ENCODE assay signal across 8 cellular contexts in the genomic region with DNA sequence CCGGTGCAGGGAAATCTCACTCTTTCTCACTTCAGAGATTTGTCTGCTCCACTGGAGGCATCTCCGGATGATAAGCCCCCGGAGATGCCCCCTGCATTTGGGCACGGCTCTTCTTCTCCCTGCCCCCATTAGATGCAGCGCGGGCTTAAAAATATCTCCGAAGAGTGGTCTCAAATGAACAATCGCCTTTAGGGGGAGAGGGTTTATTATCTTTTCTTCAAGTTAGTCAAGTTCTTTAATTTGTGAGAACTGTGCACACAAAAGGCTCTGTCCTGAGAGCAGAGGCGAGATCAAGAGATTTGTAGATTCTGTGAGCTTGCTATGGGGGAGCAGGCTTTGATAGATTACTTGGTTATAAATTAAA. TPM values are rescaled to one million over a fixed set of nuclear protein-coding genes. Genes with fewer than 3 reads are reported as not detected.
DNase-seq lines count a peak whose midpoint lies in the region; ATAC-seq, FAIRE-seq and TF ChIP-seq lines count a peak whose summit lies in the region.

No MANE protein-coding gene starts in this region.

- H3K27me3 ChIP-seq in right cardiac atrium (ENCODE audit: control insufficient read depth, insufficient read depth) (no peaks in the 10 kb centered on the region), gastrocnemius medialis (no peaks in the 10 kb centered on the region), small intestine (ENCODE audit: control insufficient read depth in 2 of 2, insufficient read depth in 2 of 2, low read length in 2 of 2) (peaks cover 12 to 15% of the 10 kb centered on the region in 2 donors)

- H3K27ac ChIP-seq in right cardiac atrium (ENCODE audit: low read length): no peak overlapping the region
- peak overlapping the region; percentile 47 to 63 (median 54) for H3K27ac ChIP-seq in gastrocnemius medialis
- no peak overlapping the region for H3K27ac ChIP-seq in small intestine (ENCODE audit: low read depth in 1 of 2, low read length in 1 of 2)

- H3K9me3 Mint-ChIP-seq in T-cell: no peaks in the 10 kb centered on the region

- WGBS in right cardiac atrium: 5% methylated on average over 9 of the region's 9 CpGs
- 10 to 12% (median 12%) methylated on average over 9 of the region's 9 CpGs for WGBS in small intestine, 3 donors

- in situ Hi-C loops in gastrocnemius medialis (cut with MboI; ENCODE audit: low sequenced_read_pairs in 4 of 4): no loop called here

- no peaks in the 10 kb centered on the region for H3K36me3 Mint-ChIP-seq in T-cell

- H3K36me3 ChIP-seq in gastrocnemius medialis (no peaks in the 10 kb centered on the region), small intestine (ENCODE audit: control insufficient read depth in 2 of 2, insufficient read depth in 2 of 2, low read length in 2 of 2) (no peaks in the 10 kb centered on the region)

- CTCF ChIA-PET in GM10248 (lab: Yijun Ruan, JAX): interaction anchor here (1.5 kb wide), 1 partner anchor 10 kb away, joined by 3 read pairs; no protein-coding TSS in a partner anchor
- CTCF ChIA-PET in T-cell (lab: Charles Lee): no interaction called here

- DNase-seq in GM10248 (ENCODE audit: extremely low spot score): peak; percentile 23
- no peak for DNase-seq in T-cell
- DNase-seq in right cardiac atrium: no peak
- DNase-seq in gastrocnemius medialis: no peak
- DNase-seq in COLO829 (ENCODE audit: low spot score): no peak
- DNase-seq in small intestine: no peak

- H3K4me1 Mint-ChIP-seq in T-cell: peaks cover 0 to 4% (median 4%) of the 10 kb centered on the region in 3 donors

- H3K4me3 Mint-ChIP-seq in T-cell: peak overlapping the region; percentile 46 to 66 (median 53)

- no peaks in the 10 kb centered on the region for H3K9me3 ChIP-seq in right cardiac atrium (ENCODE audit: control insufficient read depth, low read length)
- H3K9me3 ChIP-seq in gastrocnemius medialis: no peaks in the 10 kb centered on the region
- no peaks in the 10 kb centered on the region for H3K9me3 ChIP-seq in small intestine (ENCODE audit: control insufficient read depth, low read depth)

- intact Hi-C loops in right cardiac atrium (cut with DNase I) (no loop called here), gastrocnemius medialis (cut with DNase I; ENCODE audit: low total_unique reads) (no loop called here)

- H3K27me3 Mint-ChIP-seq in T-cell: peaks cover 26 to 30% of the 10 kb centered on the region in 2 donors

- POLR2A ChIA-PET in GM10248 (lab: Yijun Ruan, JAX): no interaction called here
- POLR2A ChIA-PET in T-cell (lab: Charles Lee): no interaction called here

- TF ChIP-seq CTCF in GM10248 (IDR thresholded peaks at IDR 0.05; ENCODE audit: control extremely low read depth, extremely low read depth, low read depth, missing control alignments) (no peak), gastrocnemius medialis (IDR thresholded peaks at IDR 0.05 in 4 of 5, conservative IDR thresholded peaks at IDR 0.05 in 1 of 5) (no peak)

- TF ChIP-seq POLR2A in gastrocnemius medialis (IDR thresholded peaks at IDR 0.05): no peak

- H3K4me1 ChIP-seq in right cardiac atrium (ENCODE audit: control insufficient read depth, insufficient read depth, low read length): no peaks in the 10 kb centered on the region
- H3K4me1 ChIP-seq in gastrocnemius medialis: peaks cover 0 to 14% of the 10 kb centered on the region in 2 donors
- H3K4me1 ChIP-seq in small intestine (ENCODE audit: control insufficient read depth in 2 of 2, insufficient read depth in 1 of 2, low read depth in 1 of 2, low read length in 1 of 2): peaks cover 0 to 5% of the 10 kb centered on the region in 2 donors

- peak overlapping the region in 1 of 2 donors; percentile 14 for H3K27ac Mint-ChIP-seq in T-cell

- ATAC-seq in T-cell (replicated peaks in 1 of 4) (no peak), right cardiac atrium (no peak), gastrocnemius medialis (no peak), GM21825 (IDR thresholded peaks at IDR 0.05; ENCODE audit: unreplicated experiment) (no peak), HG03354 (IDR thresholded peaks at IDR 0.05; ENCODE audit: poor library complexity, severe bottlenecking, unreplicated experiment) (no peak)

- no peak for FAIRE-seq in small intestine (lab: Jason Lieb, UNC)

- peak overlapping the region; percentile 78 for H3K4me3 ChIP-seq in right cardiac atrium (ENCODE audit: low read length)
- peak overlapping the region; percentile 69 to 80 (median 72) for H3K4me3 ChIP-seq in gastrocnemius medialis
- peak overlapping the region in 1 of 2 donors; percentile 52 for H3K4me3 ChIP-seq in small intestine (ENCODE audit: low read depth in 1 of 2, low read length in 2 of 2)

RNA-seq across cellular contexts. Expression of a gene that starts 0.6 kb away (rescaled TPM):
- total RNA-seq in T-cell: under 1 TPM in 3 of 5 donors, not detected in 2; 0.06 to 0.16 (median 0.09) TPM
- 1 to 10 TPM in 1 of 4 donors, under 1 TPM in 3; 0.58 to 1.4 (median 0.62) TPM for total RNA-seq in right cardiac atrium
- polyA plus RNA-seq in right cardiac atrium: 0.23 TPM
- 1 to 10 TPM in 1 of 4 donors, under 1 TPM in 3; 0.05 to 2.0 (median 0.65) TPM for total RNA-seq in gastrocnemius medialis
- under 1 TPM in 1 of 3 donors, not detected in 2; 0.19 TPM for polyA plus RNA-seq in small intestine

Comparison
In these comparisons a context has a peak if more than half of its experiments do, and no peak if none do; other contexts are left out.
1. H3K27ac ChIP-seq: peak in gastrocnemius medialis (4 of 4); none in right cardiac atrium (single experiment) and small intestine (0 of 2).